In genomic region chr19:20070691-20071090, GRCh38 we compare ENCODE assay signal across 32 cellular contexts. TPM values are rescaled to one million over a fixed set of nuclear protein-coding genes. Genes with fewer than 3 reads are reported as not detected.
"Had no signal": no experiment of that assay in that cellular context is flagged by ENCODE, and none has a peak within 500 bp of the region (broad histone marks: within the 10 kb centered on the region; RNA-seq: fewer than 3 reads in every experiment).

No MANE protein-coding gene starts in this region.

- H3K4me3 Mint-ChIP-seq: activated CD4-positive, alpha-beta memory T cell treated with anti-CD3 and anti-CD28 coated beads, Interleukin-2, amount 10 ng/mL, durations not matched to agents 7 days and 5 days; activated CD4-positive, alpha-beta T cell treated with anti-CD3 and anti-CD28 coated beads for 36 hours; activated CD4-positive, alpha-beta T cell treated with anti-CD3 and anti-CD28 coated beads, Interleukin-2, amount 10 ng/mL, durations not matched to agents 7 days and 5 days; activated CD8-positive, alpha-beta memory T cell treated with anti-CD3 and anti-CD28 coated beads, Interleukin-2, amount 10 ng/mL, durations not matched to agents 7 days and 5 days; activated CD8-positive, alpha-beta T cell treated with anti-CD3 and anti-CD28 coated beads, Interleukin-2, amount 10 ng/mL, durations not matched to agents 7 days and 5 days; activated naive CD4-positive, alpha-beta T cell treated with anti-CD3 and anti-CD28 coated beads, Interleukin-2, amount 10 ng/mL, durations not matched to agents 7 days and 5 days; activated naive CD4-positive, alpha-beta T cell treated with anti-CD3 and anti-CD28 coated beads, Interleukin-2, amount 50 U/mL, for 24 hours; activated naive CD8-positive, alpha-beta T cell; activated naive CD8-positive, alpha-beta T cell treated with anti-CD3 and anti-CD28 coated beads, Interleukin-2, amount 10 ng/mL, durations not matched to agents 7 days and 5 days; activated naive CD8-positive, alpha-beta T cell treated with anti-CD3 and anti-CD28 coated beads, Interleukin-2, amount 50 U/mL, for 24 hours; activated T-cell treated with anti-CD3 and anti-CD28 coated beads, Interleukin-2, amount 50 U/mL, for 24 hours; brain; T-cell; T-helper 17 cell had no signal

- H3K9me3 ChIP-seq: ascending aorta had no signal

- H3K27ac Mint-ChIP-seq: activated CD4-positive, alpha-beta memory T cell treated with anti-CD3 and anti-CD28 coated beads, Interleukin-2, amount 10 ng/mL, durations not matched to agents 7 days and 5 days; activated CD4-positive, alpha-beta T cell treated with anti-CD3 and anti-CD28 coated beads for 36 hours; activated CD4-positive, alpha-beta T cell treated with anti-CD3 and anti-CD28 coated beads, Interleukin-2, amount 10 ng/mL, durations not matched to agents 7 days and 5 days; activated CD8-positive, alpha-beta memory T cell treated with anti-CD3 and anti-CD28 coated beads, Interleukin-2, amount 10 ng/mL, durations not matched to agents 7 days and 5 days; activated CD8-positive, alpha-beta T cell treated with anti-CD3 and anti-CD28 coated beads, Interleukin-2, amount 10 ng/mL, durations not matched to agents 7 days and 5 days; activated naive CD4-positive, alpha-beta T cell treated with anti-CD3 and anti-CD28 coated beads, Interleukin-2, amount 10 ng/mL, durations not matched to agents 7 days and 5 days; activated naive CD4-positive, alpha-beta T cell treated with anti-CD3 and anti-CD28 coated beads, Interleukin-2, amount 50 U/mL, for 24 hours; activated naive CD8-positive, alpha-beta T cell; activated naive CD8-positive, alpha-beta T cell treated with anti-CD3 and anti-CD28 coated beads, Interleukin-2, amount 10 ng/mL, durations not matched to agents 7 days and 5 days; activated naive CD8-positive, alpha-beta T cell treated with anti-CD3 and anti-CD28 coated beads, Interleukin-2, amount 50 U/mL, for 24 hours; activated T-cell treated with anti-CD3 and anti-CD28 coated beads, Interleukin-2, amount 50 U/mL, for 24 hours; activated T-helper 2 cell treated with anti-CD3 and anti-CD28 coated beads, Interferon-gamma antibody, Interleukin-2, Interleukin-4, amounts not matched to agents 10 μg/mL and 5 μg/mL and 100 μg/mL, durations not matched to agents 14 hours and 24 hours and 36 hours; brain; T-cell; T-helper 17 cell had no signal

- FAIRE-seq: TTC549 had no signal

- H3K4me3 ChIP-seq: ascending aorta had no signal

- H3K36me3 ChIP-seq: ascending aorta had no signal

- H3K27me3 ChIP-seq: ascending aorta had no signal

- H3K4me1 ChIP-seq: ascending aorta had no signal

- H3K27ac ChIP-seq: ascending aorta, VCaP had no signal

- H3K36me3 Mint-ChIP-seq: brain, T-cell had no signal

- H3K27me3 Mint-ChIP-seq: activated CD4-positive, alpha-beta memory T cell treated with anti-CD3 and anti-CD28 coated beads, Interleukin-2, amount 10 ng/mL, durations not matched to agents 7 days and 5 days; activated CD8-positive, alpha-beta memory T cell treated with anti-CD3 and anti-CD28 coated beads, Interleukin-2, amount 10 ng/mL, durations not matched to agents 7 days and 5 days; activated naive CD4-positive, alpha-beta T cell treated with anti-CD3 and anti-CD28 coated beads, Interleukin-2, amount 10 ng/mL, durations not matched to agents 7 days and 5 days had no signal

- H3K4me1 Mint-ChIP-seq: activated CD4-positive, alpha-beta memory T cell treated with anti-CD3 and anti-CD28 coated beads, Interleukin-2, amount 10 ng/mL, durations not matched to agents 7 days and 5 days; activated CD4-positive, alpha-beta T cell treated with anti-CD3 and anti-CD28 coated beads for 36 hours; activated CD4-positive, alpha-beta T cell treated with anti-CD3 and anti-CD28 coated beads, Interleukin-2, amount 10 ng/mL, durations not matched to agents 7 days and 5 days; activated CD8-positive, alpha-beta memory T cell treated with anti-CD3 and anti-CD28 coated beads, Interleukin-2, amount 10 ng/mL, durations not matched to agents 7 days and 5 days; activated naive CD4-positive, alpha-beta T cell treated with anti-CD3 and anti-CD28 coated beads, Interleukin-2, amount 10 ng/mL, durations not matched to agents 7 days and 5 days; activated naive CD4-positive, alpha-beta T cell treated with anti-CD3 and anti-CD28 coated beads, Interleukin-2, amount 50 U/mL, for 24 hours; activated naive CD8-positive, alpha-beta T cell treated with anti-CD3 and anti-CD28 coated beads, Interleukin-2, amount 10 ng/mL, durations not matched to agents 7 days and 5 days; activated naive CD8-positive, alpha-beta T cell treated with anti-CD3 and anti-CD28 coated beads, Interleukin-2, amount 50 U/mL, for 24 hours; brain; T-cell; T-helper 17 cell had no signal

- DNase-seq: activated CD4-positive, alpha-beta memory T cell treated with anti-CD3 and anti-CD28 coated beads, Interleukin-2, amount 10 ng/mL, durations not matched to agents 7 days and 5 days; activated CD4-positive, alpha-beta T cell treated with anti-CD3 and anti-CD28 coated beads for 1 hour; activated CD4-positive, alpha-beta T cell treated with anti-CD3 and anti-CD28 coated beads for 36 hours; activated CD4-positive, alpha-beta T cell treated with anti-CD3 and anti-CD28 coated beads for 48 hours; activated CD4-positive, alpha-beta T cell treated with anti-CD3 and anti-CD28 coated beads, Interleukin-2, amount 10 ng/mL, durations not matched to agents 7 days and 5 days; activated CD4-positive, alpha-beta T cell treated with anti-CD3 and anti-CD28 coated beads, Interleukin-2, amount 50 U/mL, for 48 hours; activated CD4-positive, CD25-positive, alpha-beta regulatory T cell; activated CD8-positive, alpha-beta memory T cell treated with anti-CD3 and anti-CD28 coated beads for 24 hours; activated CD8-positive, alpha-beta memory T cell treated with anti-CD3 and anti-CD28 coated beads, Interleukin-2, amount 10 ng/mL, durations not matched to agents 7 days and 5 days; activated CD8-positive, alpha-beta memory T cell treated with anti-CD3 and anti-CD28 coated beads, Interleukin-2, amount 50 U/mL, for 48 hours; activated CD8-positive, alpha-beta T cell treated with anti-CD3 and anti-CD28 coated beads, Interleukin-2, amount 10 ng/mL, durations not matched to agents 7 days and 5 days; activated effector memory CD4-positive, alpha-beta T cell treated with Interleukin-2 at 50 U/mL for 16 hours; activated gamma-delta T cell; activated naive CD4-positive, alpha-beta T cell treated with anti-CD3 and anti-CD28 coated beads, Interleukin-2, amount 10 ng/mL, durations not matched to agents 7 days and 5 days; activated naive CD4-positive, alpha-beta T cell treated with Interleukin-2 at 50 U/mL for 16 hours; activated naive CD8-positive, alpha-beta T cell treated with anti-CD3 and anti-CD28 coated beads, Interleukin-2, amount 10 ng/mL, durations not matched to agents 7 days and 5 days; activated naive CD8-positive, alpha-beta T cell treated with anti-CD3 and anti-CD28 coated beads, Interleukin-2, amount 50 U/mL, for 24 hours; activated T-cell treated with anti-CD3 and anti-CD28 coated beads, Interleukin-2, amount 50 U/mL, for 24 hours; activated T-cell treated with anti-CD3 and anti-CD28 coated beads, Interleukin-2, amount 50 U/mL, for 48 hours; amygdala; anterior cingulate cortex; central memory CD4-positive, alpha-beta T cell; T-cell; T-helper 17 cell had no signal

- ATAC-seq: activated CD4-positive, alpha-beta T cell treated with anti-CD3 and anti-CD28 coated beads for 36 hours; activated CD4-positive, CD25-positive, alpha-beta regulatory T cell treated with anti-CD3 and anti-CD28 coated beads, Interleukin-2, amount 50 U/mL, for 24 hours; activated CD8-positive, alpha-beta memory T cell treated with anti-CD3 and anti-CD28 coated beads, Interleukin-2, amount 10 ng/mL, durations not matched to agents 7 days and 5 days; activated CD8-positive, alpha-beta T cell treated with anti-CD3 and anti-CD28 coated beads, Interleukin-2, amount 10 ng/mL, durations not matched to agents 7 days and 5 days; activated naive CD8-positive, alpha-beta T cell treated with anti-CD3 and anti-CD28 coated beads, Interleukin-2, amount 50 U/mL, for 24 hours; T-cell; T-helper 17 cell had no signal

RNA-seq across cellular contexts. Expression of gene ZNF90, which starts 7.1 kb away (rescaled TPM):
- total RNA-seq: ascending aorta had no signal
